In genomic region chr18:28522250-28522649, GRCh38 we compare ENCODE assay signal across 29 cellular contexts.
"Had no signal": no experiment of that assay in that cellular context is flagged by ENCODE, and none has a peak within 500 bp of the region (broad histone marks: within the 10 kb centered on the region; RNA-seq: fewer than 3 reads in every experiment).

No MANE protein-coding gene starts in this region.

- H3K4me3 ChIP-seq: gastrocnemius medialis, spleen, transverse colon, uterus had no signal

- H3K9me3 ChIP-seq: gastrocnemius medialis, transverse colon, uterus had no signal

- ATAC-seq: activated naive CD8-positive, alpha-beta T cell treated with anti-CD3 and anti-CD28 coated beads, Interleukin-2, amount 50 U/mL, for 24 hours; gastrocnemius medialis; left colon; right cardiac atrium had no signal

- FAIRE-seq: bronchial epithelial cell, colon, kidney had no signal

- H3K36me3 Mint-ChIP-seq: activated CD4-positive, alpha-beta memory T cell treated with anti-CD3 and anti-CD28 coated beads for 36 hours; mesothelial cell of epicardium; naive B cell had no signal

- H3K4me3 Mint-ChIP-seq: activated CD4-positive, alpha-beta memory T cell treated with anti-CD3 and anti-CD28 coated beads for 36 hours; activated naive CD8-positive, alpha-beta T cell treated with anti-CD3 and anti-CD28 coated beads, Interleukin-2, amount 50 U/mL, for 24 hours; activated T-helper 1 cell treated with anti-CD3 and anti-CD28 coated beads, Interleukin-12 subunit alpha, Interleukin-12 subunit beta, Interleukin-2, Interleukin-4 antibody, amounts not matched to agents 30 ng/mL and 10 ng/mL and 1 ng/mL, durations not matched to agents 14 hours and 24 hours and 36 hours; central memory CD8-positive, alpha-beta T cell; mesothelial cell of epicardium; naive B cell; nephron progenitor cell had no signal

- H3K27ac Mint-ChIP-seq: activated CD4-positive, alpha-beta memory T cell treated with anti-CD3 and anti-CD28 coated beads for 36 hours; activated naive CD8-positive, alpha-beta T cell treated with anti-CD3 and anti-CD28 coated beads, Interleukin-2, amount 50 U/mL, for 24 hours; activated T-helper 1 cell treated with anti-CD3 and anti-CD28 coated beads, Interleukin-12 subunit alpha, Interleukin-12 subunit beta, Interleukin-2, Interleukin-4 antibody, amounts not matched to agents 30 ng/mL and 10 ng/mL and 1 ng/mL, durations not matched to agents 14 hours and 24 hours and 36 hours; mesothelial cell of epicardium; naive B cell; nephron progenitor cell had no signal

- H3K27me3 Mint-ChIP-seq: activated CD4-positive, alpha-beta memory T cell treated with anti-CD3 and anti-CD28 coated beads for 36 hours; activated naive CD8-positive, alpha-beta T cell treated with anti-CD3 and anti-CD28 coated beads, Interleukin-2, amount 50 U/mL, for 24 hours; central memory CD8-positive, alpha-beta T cell; naive B cell had no signal

- H3K27me3 ChIP-seq: gastrocnemius medialis, spleen, transverse colon, uterus had no signal

- DNase-seq: activated CD4-positive, alpha-beta memory T cell treated with anti-CD3 and anti-CD28 coated beads for 36 hours; activated CD4-positive, alpha-beta T cell treated with anti-CD3 and anti-CD28 coated beads for 4 hours; activated CD4-positive, CD25-positive, alpha-beta regulatory T cell; activated CD8-positive, alpha-beta memory T cell treated with anti-CD3 and anti-CD28 coated beads, Interleukin-2, amount 50 U/mL, for 4 hours; activated gamma-delta T cell; activated naive CD4-positive, alpha-beta T cell treated with anti-CD3 and anti-CD28 coated beads, Interleukin-2, amount 50 U/mL, for 16 hours; activated naive CD8-positive, alpha-beta T cell treated with anti-CD3 and anti-CD28 coated beads, Interleukin-2, amount 50 U/mL, for 24 hours; activated T-cell treated with anti-CD3 and anti-CD28 coated beads, Interleukin-2, amount 50 U/mL, for 1 hour; amygdala; dermis blood vessel endothelial cell; effector CD8-positive, alpha-beta T cell; gastrocnemius medialis; glutamatergic neuron; kidney; left colon; mammary epithelial cell; naive B cell; nephron progenitor cell; posterior cingulate gyrus; right cardiac atrium; spleen; stimulated activated naive CD4-positive, alpha-beta T cell; transverse colon; uterus had no signal

- H3K36me3 ChIP-seq: gastrocnemius medialis, spleen, transverse colon, uterus had no signal

- H3K4me1 Mint-ChIP-seq: activated naive CD8-positive, alpha-beta T cell treated with anti-CD3 and anti-CD28 coated beads, Interleukin-2, amount 50 U/mL, for 24 hours; central memory CD8-positive, alpha-beta T cell; mesothelial cell of epicardium; naive B cell had no signal

- H3K4me1 ChIP-seq: gastrocnemius medialis, spleen, transverse colon, uterus had no signal

- H3K27ac ChIP-seq: gastrocnemius medialis, spleen, transverse colon, uterus had no signal
